In the genomic region with DNA sequence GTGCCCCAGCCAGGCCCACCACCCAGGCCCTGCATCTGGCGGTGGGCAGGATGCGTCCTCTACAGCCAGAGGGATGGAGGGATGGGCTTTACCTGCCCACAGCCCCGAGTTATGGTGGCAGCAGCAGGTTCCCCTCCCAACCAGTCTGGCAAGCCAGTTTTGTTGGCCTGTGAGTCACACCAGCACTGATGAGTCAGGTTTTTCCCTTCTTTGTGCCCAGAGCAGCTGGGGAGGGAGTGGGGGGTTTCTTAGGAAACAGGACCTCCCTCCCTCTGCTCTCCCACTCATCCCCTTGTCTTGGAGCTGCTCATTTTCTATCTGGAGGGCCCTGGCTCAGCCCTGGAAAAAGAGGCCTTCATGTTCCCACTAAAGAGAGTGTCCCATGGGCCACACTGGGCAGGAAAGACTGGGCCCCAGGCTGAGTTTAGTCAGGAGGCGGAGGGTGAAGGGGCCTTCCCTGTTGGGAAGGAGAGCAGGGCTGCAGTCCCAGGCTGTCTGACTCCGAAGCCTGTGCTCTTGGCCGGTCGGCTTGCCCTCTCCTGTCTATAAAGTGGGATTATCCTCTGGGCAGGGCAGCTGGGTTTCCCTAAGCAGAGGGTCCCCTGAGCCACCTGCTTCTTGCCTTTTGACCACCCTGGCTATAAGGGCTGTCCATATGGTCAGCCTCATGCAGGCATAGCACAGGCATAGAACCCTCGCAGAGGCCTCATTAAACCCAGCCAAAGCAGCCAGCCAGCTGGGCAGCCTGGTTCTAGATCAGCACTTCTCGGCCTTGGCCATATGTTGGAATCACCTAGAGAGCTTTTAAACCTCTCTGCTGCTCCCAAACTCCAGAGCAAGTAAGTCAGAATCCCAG, we compare ENCODE assay signal across 9 cellular contexts. TPM values are rescaled to one million over a fixed set of nuclear protein-coding genes. Genes with fewer than 3 reads are reported as not detected.
A peak's percentile ranks its signal among the peaks of the same experiment; 100 is the strongest.
DNase-seq lines count a peak whose midpoint lies in the region; ATAC-seq, FAIRE-seq and TF ChIP-seq lines count a peak whose summit lies in the region.
"Had no signal": no experiment of that assay in that cellular context is flagged by ENCODE, and none has a peak within 500 bp of the region (broad histone marks: within the 10 kb centered on the region; RNA-seq: fewer than 3 reads in every experiment).

No MANE protein-coding gene starts in this region.

- H3K4me1 ChIP-seq in keratinocyte (ENCODE audit: control insufficient read depth, extremely low read depth, insufficient read depth, low read length): peaks cover 48% of the 10 kb centered on the region

- H3K79me2 ChIP-seq in keratinocyte (ENCODE audit: control insufficient read depth, insufficient read depth, low read length): peaks cover 17% of the 10 kb centered on the region

- H3K9me3 ChIP-seq in keratinocyte (ENCODE audit: control insufficient read depth, low read depth, low read length): no peaks in the 10 kb centered on the region

- H3K27ac ChIP-seq in keratinocyte (ENCODE audit: control insufficient read depth, insufficient read depth, low read length): peak overlapping the region; percentile 98
- H3K27ac ChIP-seq: SK-N-MC had no signal

- no peak for ATAC-seq in GM21528 (IDR thresholded peaks at IDR 0.05; ENCODE audit: low FRiP score, unreplicated experiment)

- H3K4me2 ChIP-seq in keratinocyte (ENCODE audit: control insufficient read depth, extremely low read depth, insufficient read depth, low read depth, low read length): peak overlapping the region; percentile 47

- peak overlapping the region; percentile 63 for H2AFZ ChIP-seq in keratinocyte (ENCODE audit: control insufficient read depth, low read length)

- DNase-seq in GM04503 (ENCODE audit: low read depth) (peak; percentile 75), RPMI7951 (ENCODE audit: low read depth) (peak; percentile 94), brain pericyte (ENCODE audit: low read depth, low spot score) (peak; percentile 74), keratinocyte (ENCODE audit: low read depth, low spot score) (peak; percentile 81), NCI-H1105 treated with DMSO at 0.1 percent for 48 hours (lab: John Stamatoyannopoulos, UW) (no peak), putamen (ENCODE audit: low spot score) (no peak)
- peak in 2 of 3 donors; percentile 12 to 32 for DNase-seq in stimulated activated CD4-positive, alpha-beta T cell treated with anti-CD3 and anti-CD28 coated beads, Interleukin-12 subunit alpha, Interleukin-12 subunit beta, amount 100 ng/mL, for 48 hours (ENCODE audit: low read depth in 2 of 3, low spot score in 1 of 3)

- H3K4me3 ChIP-seq in keratinocyte (ENCODE audit: control insufficient read depth in 2 of 3, extremely low read depth in 1 of 3, insufficient read depth in 2 of 3, low read depth in 1 of 3, low read length in 3 of 3): peak overlapping the region in 2 of 3 experiments; percentile 7 to 35
- H3K4me3 ChIP-seq: SK-N-MC had no signal

- TF ChIP-seq CTCF in keratinocyte (optimal IDR thresholded peaks at IDR 0.05 in 1 of 3, IDR thresholded peaks at IDR 0.05 in 1 of 3, conservative IDR thresholded peaks at IDR 0.05 in 1 of 3; ENCODE audit: extremely low read depth in 1 of 3, insufficient read depth in 2 of 3, low read length in 3 of 3): no peak

- H3K36me3 ChIP-seq in keratinocyte (ENCODE audit: control insufficient read depth in 2 of 2, extremely low read depth in 1 of 2, insufficient read depth in 2 of 2, low read length in 2 of 2): no peaks in the 10 kb centered on the region

- H4K20me1 ChIP-seq in keratinocyte (ENCODE audit: control insufficient read depth, extremely low read depth, insufficient read depth, low read length): no peaks in the 10 kb centered on the region

- H3K9ac ChIP-seq in keratinocyte (ENCODE audit: control insufficient read depth, extremely low read depth, insufficient read depth, low read length): peak overlapping the region; percentile 80

- peak; percentile 96 for FAIRE-seq in keratinocyte (lab: Jason Lieb, UNC)

- dilution Hi-C loops in keratinocyte (cut with MboI; ENCODE audit: extremely low pct_ligation_motif_present, low sequenced_read_pairs): no loop called here

- H3K27me3 ChIP-seq in keratinocyte (ENCODE audit: control insufficient read depth, extremely low read depth, insufficient read depth, low read length): no peaks in the 10 kb centered on the region

- H3K9me1 ChIP-seq in keratinocyte (ENCODE audit: control insufficient read depth, extremely low read depth, insufficient read depth, low read length): no peaks in the 10 kb centered on the region

RNA-seq across cellular contexts. Expression of a gene that starts 30.2 kb away (rescaled TPM):
- total RNA-seq in RPMI7951 (2014; rRNA removed; shearing (Covaris generic)): not detected in 2 replicates
- polyA plus RNA-seq in keratinocyte: 0.18 to 0.67 TPM (median 0.38 TPM) in 3 replicates
- polyA plus RNA-seq in keratinocyte (2011; ENCODE audit: low read depth): 0.84 TPM
- 0.26 and 0.36 TPM in 2 replicates for polyA plus RNA-seq in keratinocyte (2011; cell fraction: cytosol; rRNA removed)
- 0.28 and 0.36 TPM in 2 replicates for polyA plus RNA-seq in keratinocyte (2011; cell fraction: nucleus; rRNA removed)
- polyA plus RNA-seq in keratinocyte (2012; ENCODE audit: low replicate concordance): 0.91 and 0.95 TPM in 2 replicates
- 0.16 to 0.19 TPM in 2 of 3 replicates, not detected in the other for polyA minus RNA-seq in keratinocyte
- not detected for polyA minus RNA-seq in keratinocyte (2011; cell fraction: cytosol; rRNA and poly(A)+ RNA removed)
- not detected in 2 replicates for polyA minus RNA-seq in keratinocyte (2011; cell fraction: nucleus; rRNA and poly(A)+ RNA removed)

RNA-seq across cellular contexts. Expression of a gene that starts 41.8 kb away (rescaled TPM):
- total RNA-seq in RPMI7951 (2014; rRNA removed; shearing (Covaris generic)): 0.24 and 0.78 TPM in 2 replicates
- 0.49 to 1.0 TPM (median 0.89 TPM) in 3 replicates for polyA plus RNA-seq in keratinocyte
- 0.21 TPM for polyA plus RNA-seq in keratinocyte (2011; ENCODE audit: low read depth)
- 0.30 and 0.40 TPM in 2 replicates for polyA plus RNA-seq in keratinocyte (2011; cell fraction: cytosol; rRNA removed)
- polyA plus RNA-seq in keratinocyte (2011; cell fraction: nucleus; rRNA removed): 0.57 and 0.60 TPM in 2 replicates
- polyA plus RNA-seq in keratinocyte (2012; ENCODE audit: low replicate concordance): 0.23 and 0.63 TPM in 2 replicates
- 0.30 to 0.62 TPM (median 0.38 TPM) in 3 replicates for polyA minus RNA-seq in keratinocyte
- polyA minus RNA-seq in keratinocyte (2011; cell fraction: cytosol; rRNA and poly(A)+ RNA removed): not detected
- 0.32 TPM in 1 of 2 replicates, not detected in the other for polyA minus RNA-seq in keratinocyte (2011; cell fraction: nucleus; rRNA and poly(A)+ RNA removed)

RNA-seq across cellular contexts. Expression of a gene that starts 43.7 kb away (rescaled TPM):
- total RNA-seq in RPMI7951 (2014; rRNA removed; shearing (Covaris generic)): 16.8 and 18.5 TPM in 2 replicates
- 12.0 to 20.5 TPM (median 19.3 TPM) in 3 replicates for polyA plus RNA-seq in keratinocyte
- 3.5 TPM for polyA plus RNA-seq in keratinocyte (2011; ENCODE audit: low read depth)
- polyA plus RNA-seq in keratinocyte (2011; cell fraction: cytosol; rRNA removed): 13.3 and 33.4 TPM in 2 replicates
- polyA plus RNA-seq in keratinocyte (2011; cell fraction: nucleus; rRNA removed): 8.4 and 14.1 TPM in 2 replicates
- polyA plus RNA-seq in keratinocyte (2012; ENCODE audit: low replicate concordance): 17.0 and 24.0 TPM in 2 replicates
- polyA minus RNA-seq in keratinocyte: 6.8 to 19.4 TPM (median 11.6 TPM) in 3 replicates
- polyA minus RNA-seq in keratinocyte (2011; cell fraction: cytosol; rRNA and poly(A)+ RNA removed): 31.7 TPM
- 9.3 and 9.8 TPM in 2 replicates for polyA minus RNA-seq in keratinocyte (2011; cell fraction: nucleus; rRNA and poly(A)+ RNA removed)

RNA-seq across cellular contexts. Expression of a gene that starts 44.2 kb away (rescaled TPM):
- total RNA-seq in RPMI7951 (2014; rRNA removed; shearing (Covaris generic)): 73.9 and 87.0 TPM in 2 replicates
- polyA plus RNA-seq in keratinocyte: 72.5 to 74.8 TPM (median 74.4 TPM) in 3 replicates
- 15.5 TPM for polyA plus RNA-seq in keratinocyte (2011; ENCODE audit: low read depth)
- polyA plus RNA-seq in keratinocyte (2011; cell fraction: cytosol; rRNA removed): 51.5 and 66.8 TPM in 2 replicates
- polyA plus RNA-seq in keratinocyte (2011; cell fraction: nucleus; rRNA removed): 138 and 144 TPM in 2 replicates
- polyA plus RNA-seq in keratinocyte (2012; ENCODE audit: low replicate concordance): 46.0 and 61.3 TPM in 2 replicates
- polyA minus RNA-seq in keratinocyte: 110 to 140 TPM (median 133 TPM) in 3 replicates
- 71.9 TPM for polyA minus RNA-seq in keratinocyte (2011; cell fraction: cytosol; rRNA and poly(A)+ RNA removed)
- polyA minus RNA-seq in keratinocyte (2011; cell fraction: nucleus; rRNA and poly(A)+ RNA removed): 74.6 and 85.9 TPM in 2 replicates

RNA-seq across cellular contexts. Expression of a gene that starts 47.1 kb away (rescaled TPM):
- 0.10 TPM in 1 of 2 replicates, not detected in the other for total RNA-seq in RPMI7951 (2014; rRNA removed; shearing (Covaris generic))
- polyA plus RNA-seq in keratinocyte: 0.06 to 0.08 TPM in 2 of 3 replicates, not detected in the other
- polyA plus RNA-seq in keratinocyte (2011; ENCODE audit: low read depth): not detected
- not detected in 2 replicates for polyA plus RNA-seq in keratinocyte (2011; cell fraction: cytosol; rRNA removed)
- 0.09 and 0.12 TPM in 2 replicates for polyA plus RNA-seq in keratinocyte (2011; cell fraction: nucleus; rRNA removed)
- not detected in 2 replicates for polyA plus RNA-seq in keratinocyte (2012; ENCODE audit: low replicate concordance)
- polyA minus RNA-seq in keratinocyte: not detected in 3 replicates
- polyA minus RNA-seq in keratinocyte (2011; cell fraction: cytosol; rRNA and poly(A)+ RNA removed): not detected
- not detected in 2 replicates for polyA minus RNA-seq in keratinocyte (2011; cell fraction: nucleus; rRNA and poly(A)+ RNA removed)

Comparison
In these comparisons a context has a peak if more than half of its experiments do, and no peak if none do; other contexts are left out.
1. DNase-seq: peak in GM04503 (single experiment), RPMI7951 (single experiment), brain pericyte (single experiment), keratinocyte (single experiment) and stimulated activated CD4-positive, alpha-beta T cell treated with anti-CD3 and anti-CD28 coated beads, Interleukin-12 subunit alpha, Interleukin-12 subunit beta, amount 100 ng/mL, for 48 hours (2 of 3); none in NCI-H1105 treated with DMSO at 0.1 percent for 48 hours (single experiment) and putamen (single experiment).